Comparison of ENCODE assay signal across 19 cellular contexts in the genomic region with DNA sequence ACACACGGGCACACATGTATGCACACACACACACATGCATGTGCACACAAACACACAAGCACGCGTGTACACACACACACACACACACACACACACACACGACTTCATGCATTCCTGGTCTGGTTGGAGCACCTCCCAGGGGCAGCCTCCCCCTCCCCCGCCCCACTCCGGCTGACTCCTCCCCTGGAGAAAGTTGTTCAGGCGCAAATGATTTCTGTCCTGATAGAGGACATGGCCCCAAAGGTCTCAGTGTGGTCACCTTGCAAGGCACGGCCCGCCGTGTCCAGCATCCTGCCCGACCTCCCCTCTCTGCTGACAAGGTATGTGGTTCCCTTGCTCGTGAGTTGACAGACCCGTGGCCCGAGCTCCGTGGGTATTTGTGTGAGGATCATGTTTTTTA.
DNase-seq lines count a peak whose midpoint lies in the region; ATAC-seq and TF ChIP-seq lines count a peak whose summit lies in the region.
"Had no signal": no experiment of that assay in that cellular context is flagged by ENCODE, and none has a peak within 500 bp of the region (broad histone marks: within the 10 kb centered on the region; RNA-seq: fewer than 3 reads in every experiment).

No MANE protein-coding gene starts in this region.

- no peak for ATAC-seq in activated naive CD8-positive, alpha-beta T cell treated with anti-CD3 and anti-CD28 coated beads, Interleukin-2, amount 50 U/mL, for 24 hours
- ATAC-seq in HG02588 (IDR thresholded peaks at IDR 0.05; ENCODE audit: unreplicated experiment) (no peak), GM21367 (IDR thresholded peaks at IDR 0.05; ENCODE audit: unreplicated experiment) (no peak)
- ATAC-seq: CD8-positive, alpha-beta T cell had no signal

- no peaks in the 10 kb centered on the region for H3K4me1 Mint-ChIP-seq in activated naive CD8-positive, alpha-beta T cell treated with anti-CD3 and anti-CD28 coated beads, Interleukin-2, amount 50 U/mL, for 24 hours
- H3K4me1 Mint-ChIP-seq in progenitor cell of endocrine pancreas (ENCODE audit: low read depth): peaks cover 2% of the 10 kb centered on the region
- H3K4me1 Mint-ChIP-seq in activated T-helper 1 cell treated with anti-CD3 and anti-CD28 coated beads, Interleukin-12 subunit alpha, Interleukin-12 subunit beta, Interleukin-2, Interleukin-4 antibody, amounts not matched to agents 30 ng/mL and 10 ng/mL and 1 ng/mL, durations not matched to agents 14 hours and 24 hours and 36 hours (ENCODE audit: low read depth): no peaks in the 10 kb centered on the region

- intact Hi-C loops in activated T-helper 1 cell treated with anti-CD3 and anti-CD28 coated beads, Interleukin-12 subunit alpha, Interleukin-12 subunit beta, Interleukin-2, Interleukin-4 antibody, amounts not matched to agents 30 ng/mL and 10 ng/mL and 1 ng/mL, durations not matched to agents 14 hours and 24 hours and 36 hours (cut with micrococcal nuclease): no loop called here

- no peak overlapping the region for H3K4me3 Mint-ChIP-seq in activated naive CD8-positive, alpha-beta T cell treated with anti-CD3 and anti-CD28 coated beads, Interleukin-2, amount 50 U/mL, for 24 hours
- no peak overlapping the region for H3K4me3 Mint-ChIP-seq in progenitor cell of endocrine pancreas (ENCODE audit: low read depth)
- H3K4me3 Mint-ChIP-seq in activated T-helper 1 cell treated with anti-CD3 and anti-CD28 coated beads, Interleukin-12 subunit alpha, Interleukin-12 subunit beta, Interleukin-2, Interleukin-4 antibody, amounts not matched to agents 30 ng/mL and 10 ng/mL and 1 ng/mL, durations not matched to agents 14 hours and 24 hours and 36 hours: no peak overlapping the region
- H3K4me3 Mint-ChIP-seq: CD8-positive, alpha-beta T cell had no signal

- DNase-seq in activated naive CD8-positive, alpha-beta T cell treated with anti-CD3 and anti-CD28 coated beads, Interleukin-2, amount 50 U/mL, for 24 hours: no peak
- DNase-seq in left kidney (ENCODE audit: low read depth, low spot score): peak; percentile 55
- no peak for DNase-seq in progenitor cell of endocrine pancreas (ENCODE audit: low spot score, unreplicated experiment)
- DNase-seq in medulla oblongata (ENCODE audit: extremely low spot score): no peak
- no peak for DNase-seq in activated T-helper 1 cell treated with anti-CD3 and anti-CD28 coated beads, Interleukin-12 subunit alpha, Interleukin-12 subunit beta, Interleukin-2, Interleukin-4 antibody, amounts not matched to agents 30 ng/mL and 10 ng/mL and 1 ng/mL, durations not matched to agents 14 hours and 24 hours and 36 hours (ENCODE audit: low spot score)
- DNase-seq: Caco-2; CD8-positive, alpha-beta T cell; DMS 273 treated with DMSO at 0.1 percent for 48 hours; DMS79 treated with DMSO at 0.1 percent for 48 hours; GF-D8; KG1; MG63; NCI-H2029; NCI-H446 treated with DMSO at 0.1 percent for 48 hours; NCI-H526; PC-9; Right ventricle myocardium superior had no signal

- H3K36me3 Mint-ChIP-seq in activated naive CD8-positive, alpha-beta T cell treated with anti-CD3 and anti-CD28 coated beads, Interleukin-2, amount 50 U/mL, for 24 hours (ENCODE audit: low read depth): no peaks in the 10 kb centered on the region
- H3K36me3 Mint-ChIP-seq in progenitor cell of endocrine pancreas (ENCODE audit: insufficient read depth): peaks cover 2% of the 10 kb centered on the region
- H3K36me3 Mint-ChIP-seq in activated T-helper 1 cell treated with anti-CD3 and anti-CD28 coated beads, Interleukin-12 subunit alpha, Interleukin-12 subunit beta, Interleukin-2, Interleukin-4 antibody, amounts not matched to agents 30 ng/mL and 10 ng/mL and 1 ng/mL, durations not matched to agents 14 hours and 24 hours and 36 hours (ENCODE audit: low read depth): no peaks in the 10 kb centered on the region
- H3K36me3 Mint-ChIP-seq: CD8-positive, alpha-beta T cell had no signal

- H3K9me3 Mint-ChIP-seq in activated naive CD8-positive, alpha-beta T cell treated with anti-CD3 and anti-CD28 coated beads, Interleukin-2, amount 50 U/mL, for 24 hours: no peaks in the 10 kb centered on the region
- no peaks in the 10 kb centered on the region for H3K9me3 Mint-ChIP-seq in progenitor cell of endocrine pancreas (ENCODE audit: low read depth)
- no peaks in the 10 kb centered on the region for H3K9me3 Mint-ChIP-seq in activated T-helper 1 cell treated with anti-CD3 and anti-CD28 coated beads, Interleukin-12 subunit alpha, Interleukin-12 subunit beta, Interleukin-2, Interleukin-4 antibody, amounts not matched to agents 30 ng/mL and 10 ng/mL and 1 ng/mL, durations not matched to agents 14 hours and 24 hours and 36 hours
- H3K9me3 Mint-ChIP-seq: CD8-positive, alpha-beta T cell had no signal

- no peaks in the 10 kb centered on the region for H3K27me3 Mint-ChIP-seq in activated naive CD8-positive, alpha-beta T cell treated with anti-CD3 and anti-CD28 coated beads, Interleukin-2, amount 50 U/mL, for 24 hours
- H3K27me3 Mint-ChIP-seq in progenitor cell of endocrine pancreas: no peaks in the 10 kb centered on the region
- H3K27me3 Mint-ChIP-seq in activated T-helper 1 cell treated with anti-CD3 and anti-CD28 coated beads, Interleukin-12 subunit alpha, Interleukin-12 subunit beta, Interleukin-2, Interleukin-4 antibody, amounts not matched to agents 30 ng/mL and 10 ng/mL and 1 ng/mL, durations not matched to agents 14 hours and 24 hours and 36 hours (ENCODE audit: insufficient read depth): no peaks in the 10 kb centered on the region

- no peak for TF ChIP-seq CTCF in progenitor cell of endocrine pancreas (IDR thresholded peaks at IDR 0.05; ENCODE audit: unreplicated experiment)

- peak overlapping the region; percentile 44 for H3K27ac Mint-ChIP-seq in activated naive CD8-positive, alpha-beta T cell treated with anti-CD3 and anti-CD28 coated beads, Interleukin-2, amount 50 U/mL, for 24 hours
- H3K27ac Mint-ChIP-seq in progenitor cell of endocrine pancreas: peak overlapping the region; percentile 15
- no peak overlapping the region for H3K27ac Mint-ChIP-seq in activated T-helper 1 cell treated with anti-CD3 and anti-CD28 coated beads, Interleukin-12 subunit alpha, Interleukin-12 subunit beta, Interleukin-2, Interleukin-4 antibody, amounts not matched to agents 30 ng/mL and 10 ng/mL and 1 ng/mL, durations not matched to agents 14 hours and 24 hours and 36 hours
- H3K27ac Mint-ChIP-seq: CD8-positive, alpha-beta T cell had no signal
